ENCODE assay signal across 21 cellular contexts in the genomic region with DNA sequence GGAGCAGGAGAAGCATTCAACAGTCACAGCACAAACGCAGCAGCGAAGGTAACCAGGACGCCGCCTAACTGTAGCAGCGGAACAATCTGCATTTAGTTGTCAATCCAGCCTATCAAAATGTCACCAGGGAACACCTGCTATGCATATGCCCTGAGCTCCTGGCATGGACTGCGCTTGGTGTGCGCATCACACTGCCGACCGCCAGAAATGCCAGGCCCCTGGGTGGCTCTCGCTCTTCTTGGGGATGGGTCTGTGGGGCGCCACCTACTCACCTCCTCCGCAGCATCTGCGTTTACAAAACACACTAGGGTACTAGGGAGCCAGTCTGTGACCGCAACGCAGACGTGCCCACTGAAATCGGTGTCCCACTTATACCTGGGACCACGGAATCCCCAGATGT.
"Had no signal": no experiment of that assay in that cellular context is flagged by ENCODE, and none has a peak within 500 bp of the region (broad histone marks: within the 10 kb centered on the region; RNA-seq: fewer than 3 reads in every experiment).

No MANE protein-coding gene starts in this region.

- H3K36me3 ChIP-seq: cardiac muscle cell, transverse colon had no signal

- H3K36me3 Mint-ChIP-seq: memory B cell had no signal

- H3K9me3 ChIP-seq: heart left ventricle, mucosa of descending colon, suprapubic skin, transverse colon had no signal

- H3K9me3 Mint-ChIP-seq: activated B cell treated with CpG ODN at 0.5 μM for 24 hours; activated CD8-positive, alpha-beta T cell treated with anti-CD3 and anti-CD28 coated beads for 36 hours; activated T-helper 1 cell treated with anti-CD3 and anti-CD28 coated beads, Interleukin-12 subunit alpha, Interleukin-12 subunit beta, Interleukin-2, Interleukin-4 antibody, amounts not matched to agents 30 ng/mL and 10 ng/mL and 1 ng/mL, durations not matched to agents 14 hours and 24 hours and 36 hours; memory B cell; naive B cell; stimulated activated naive CD8-positive, alpha-beta T cell treated with anti-CD3 and anti-CD28 coated beads, Interleukin-15, amount 100 ng/mL, for 72 hours had no signal

- H3K27ac ChIP-seq: cardiac muscle cell, epithelial cell of prostate, foreskin keratinocyte, heart left ventricle, skin epidermis, suprapubic skin, transverse colon had no signal

- H3K27me3 Mint-ChIP-seq: activated B cell treated with CpG ODN at 0.5 μM for 24 hours; activated CD8-positive, alpha-beta T cell treated with anti-CD3 and anti-CD28 coated beads for 36 hours; activated naive CD8-positive, alpha-beta T cell; memory B cell; naive B cell; stimulated activated naive CD8-positive, alpha-beta T cell treated with anti-CD3 and anti-CD28 coated beads, Interleukin-15, amount 100 ng/mL, for 72 hours had no signal

- H3K27me3 ChIP-seq: cardiac muscle cell, foreskin keratinocyte, heart left ventricle, suprapubic skin, transverse colon had no signal

- H3K4me3 Mint-ChIP-seq: activated B cell treated with CpG ODN at 0.5 μM for 24 hours; activated CD8-positive, alpha-beta T cell treated with anti-CD3 and anti-CD28 coated beads for 36 hours; activated naive CD8-positive, alpha-beta T cell; activated T-helper 1 cell treated with anti-CD3 and anti-CD28 coated beads, Interleukin-12 subunit alpha, Interleukin-12 subunit beta, Interleukin-2, Interleukin-4 antibody, amounts not matched to agents 30 ng/mL and 10 ng/mL and 1 ng/mL, durations not matched to agents 14 hours and 24 hours and 36 hours; memory B cell; naive B cell; stimulated activated naive CD8-positive, alpha-beta T cell treated with anti-CD3 and anti-CD28 coated beads, Interleukin-15, amount 100 ng/mL, for 72 hours had no signal

- DNase-seq: activated B cell treated with CpG ODN at 0.5 μM for 24 hours; activated CD4-positive, alpha-beta T cell treated with anti-CD3 and anti-CD28 coated beads for 4 hours; activated CD8-positive, alpha-beta memory T cell treated with anti-CD3 and anti-CD28 coated beads, Interleukin-2, amount 50 U/mL, for 4 hours; activated CD8-positive, alpha-beta T cell treated with anti-CD3 and anti-CD28 coated beads for 36 hours; foreskin keratinocyte; left ventricle myocardium superior; mucosa of descending colon; naive B cell; SIG-M5; stimulated activated naive CD8-positive, alpha-beta T cell treated with anti-CD3 and anti-CD28 coated beads, Interleukin-15, amount 100 ng/mL, for 72 hours; T-helper 1 cell; T-helper 9 cell; transverse colon had no signal

- H3K4me3 ChIP-seq: cardiac muscle cell, heart left ventricle, mucosa of descending colon, skin epidermis, suprapubic skin, transverse colon had no signal

- H3K27ac Mint-ChIP-seq: activated B cell treated with CpG ODN at 0.5 μM for 24 hours; activated CD8-positive, alpha-beta T cell treated with anti-CD3 and anti-CD28 coated beads for 36 hours; activated naive CD8-positive, alpha-beta T cell; activated T-helper 1 cell treated with anti-CD3 and anti-CD28 coated beads, Interleukin-12 subunit alpha, Interleukin-12 subunit beta, Interleukin-2, Interleukin-4 antibody, amounts not matched to agents 30 ng/mL and 10 ng/mL and 1 ng/mL, durations not matched to agents 14 hours and 24 hours and 36 hours; memory B cell had no signal
